ENCODE assay signal across 21 cellular contexts in genomic region chr7:84722086-84722485, GRCh38.
A peak's percentile ranks its signal among the peaks of the same experiment; 100 is the strongest.
DNase-seq lines count a peak whose midpoint lies in the region; ATAC-seq and TF ChIP-seq lines count a peak whose summit lies in the region.
"Had no signal": no experiment of that assay in that cellular context is flagged by ENCODE, and none has a peak within 500 bp of the region (broad histone marks: within the 10 kb centered on the region; RNA-seq: fewer than 3 reads in every experiment).

No MANE protein-coding gene starts in this region.

- in situ Hi-C loops in astrocyte of the spinal cord (cut with HindIII; ENCODE audit: low sequenced_read_pairs): no loop called here

- DNase-seq in AG09309 (ENCODE audit: low read depth) (peak; percentile 24), GM04503 (ENCODE audit: low read depth) (peak; percentile 84), astrocyte of the spinal cord (ENCODE audit: low read depth, low spot score) (peak; percentile 21), neuronal stem cell (ENCODE audit: low spot score) (no peak), left cardiac atrium (no peak), NCI-H187 (lab: John Stamatoyannopoulos, UW) (no peak), Calu3 (no peak)
- DNase-seq in activated CD4-positive, CD25-positive, alpha-beta regulatory T cell treated with anti-CD3 and anti-CD28 coated beads, Interleukin-2, amount 50 U/mL, for 72 hours: no peak
- DNase-seq: ACHN; CD4-positive, alpha-beta T cell; H9; Karpas-422; MG63; NCI-H1048; NCI-H1436 treated with DMSO at 0.1 percent for 48 hours; NCI-H2081 treated with DMSO at 0.1 percent for 48 hours; NCI-H748 treated with DMSO at 0.1 percent for 48 hours; NK-92 treated with Interleukin-12 subunit alpha and Interleukin-12 subunit beta, amount 100 ng/mL, for 24 hours; Peyer's patch had no signal

- no peak for TF ChIP-seq CTCF in AG09309 (IDR thresholded peaks at IDR 0.05; ENCODE audit: control insufficient read depth, insufficient read depth, low read depth, low read length, missing control alignments)
- TF ChIP-seq CTCF in astrocyte of the spinal cord (IDR thresholded peaks at IDR 0.05; ENCODE audit: low read depth, low read length): no peak
- no peak for TF ChIP-seq CTCF in Calu3 (IDR thresholded peaks at IDR 0.05; ENCODE audit: unreplicated experiment)

- no peak overlapping the region for H3K4me2 ChIP-seq in neuronal stem cell (ENCODE audit: insufficient read depth, low read length, poor library complexity, severe bottlenecking)

- intact Hi-C loops in left cardiac atrium (cut with DNase I) (no loop called here), Calu3 (cut with micrococcal nuclease; ENCODE audit: unreplicated experiment) (no loop called here)

- no peaks in the 10 kb centered on the region for H3K4me1 Mint-ChIP-seq in Calu3 (ENCODE audit: low read depth, unreplicated experiment)
- H3K4me1 Mint-ChIP-seq: H9, IgD-negative memory B cell had no signal

- H2AFZ ChIP-seq in neuronal stem cell (ENCODE audit: low read length): no peak overlapping the region

- H3K27ac ChIP-seq in neuronal stem cell (replicated peaks; ENCODE audit: low read length): no peak overlapping the region
- H3K27ac ChIP-seq: HL-60, Peyer's patch had no signal

- H2BK5ac ChIP-seq in neuronal stem cell (ENCODE audit: low read length): peak overlapping the region; percentile 75

- H3K79me1 ChIP-seq in neuronal stem cell (ENCODE audit: low read depth, low read length): no peaks in the 10 kb centered on the region

- no peak overlapping the region for H3K18ac ChIP-seq in neuronal stem cell (ENCODE audit: low read length)

- no peak overlapping the region for H2BK12ac ChIP-seq in neuronal stem cell (ENCODE audit: low read length)

- peaks cover 0 to 10% of the 10 kb centered on the region in 2 donors for H3K9me3 ChIP-seq in neuronal stem cell (replicated peaks in 1 of 2; ENCODE audit: control insufficient read depth in 2 of 2, insufficient read depth in 1 of 2, low read depth in 1 of 2, low read length in 2 of 2)
- H3K9me3 ChIP-seq: MG63, Peyer's patch had no signal

- CTCF ChIA-PET in Calu3 (lab: Charles Lee): no interaction called here

- no peak overlapping the region for H2BK15ac ChIP-seq in neuronal stem cell (ENCODE audit: low read length)

- no peak overlapping the region for H3K23ac ChIP-seq in neuronal stem cell (ENCODE audit: low read depth, low read length, poor library complexity)

- no peak for ATAC-seq in left cardiac atrium

- no TSS peak for BruUV-seq in Calu3 (replicated peaks; lab: Mats Ljungman, UMichigan)

- no peaks in the 10 kb centered on the region for H3K27me3 Mint-ChIP-seq in Calu3 (ENCODE audit: unreplicated experiment)
- H3K27me3 Mint-ChIP-seq: CD4-positive, alpha-beta T cell; IgD-negative memory B cell had no signal

- no peaks in the 10 kb centered on the region for H3K4me1 ChIP-seq in neuronal stem cell (ENCODE audit: control insufficient read depth in 2 of 2, insufficient read depth in 1 of 2, low read depth in 1 of 2, low read length in 2 of 2)
- H3K4me1 ChIP-seq: Peyer's patch had no signal

- H3K4me3 ChIP-seq in AG09309 (ENCODE audit: control insufficient read depth, low read depth, low read length): no peak overlapping the region
- no peak overlapping the region for H3K4me3 ChIP-seq in astrocyte of the spinal cord (ENCODE audit: low read depth, low read length)
- no peak overlapping the region for H3K4me3 ChIP-seq in neuronal stem cell (ENCODE audit: low read length in 2 of 2)
- H3K4me3 ChIP-seq: MG63, Peyer's patch had no signal

- no peak overlapping the region for H4K91ac ChIP-seq in neuronal stem cell (ENCODE audit: low read depth, low read length, poor library complexity)

- H3K4me3 Mint-ChIP-seq in Calu3 (ENCODE audit: low read depth, unreplicated experiment): no peak overlapping the region
- H3K4me3 Mint-ChIP-seq: CD4-positive, alpha-beta T cell; H9; IgD-negative memory B cell had no signal

- H3K36me3 ChIP-seq in neuronal stem cell (replicated peaks in 1 of 2; ENCODE audit: control insufficient read depth in 2 of 2, insufficient read depth in 2 of 2, low read length in 2 of 2): no peaks in the 10 kb centered on the region
- H3K36me3 ChIP-seq: MG63, Peyer's patch had no signal

- no peaks in the 10 kb centered on the region for H3K36me3 Mint-ChIP-seq in Calu3 (ENCODE audit: insufficient read depth, unreplicated experiment)
- H3K36me3 Mint-ChIP-seq: IgD-negative memory B cell had no signal

- no CpG with 5 or more reads among the region's 3 CpGs for WGBS in neuronal stem cell (ENCODE audit: extremely low coverage in 2 of 2, insufficient read length in 2 of 2, insufficient replicate concordance in 1 of 2), 2 donors

- no peak overlapping the region for H3K9ac ChIP-seq in neuronal stem cell (ENCODE audit: low read depth, low read length, poor library complexity)

- H3K27me3 ChIP-seq in neuronal stem cell (ENCODE audit: control insufficient read depth in 3 of 3, insufficient read depth in 3 of 3, low read depth in 1 of 3, low read length in 3 of 3): no peaks in the 10 kb centered on the region
- H3K27me3 ChIP-seq: MG63, Peyer's patch had no signal

- no peak overlapping the region for H4K8ac ChIP-seq in neuronal stem cell (ENCODE audit: low read depth, low read length)

- H3K14ac ChIP-seq in neuronal stem cell (ENCODE audit: low read length): no peak overlapping the region

- no peak overlapping the region for H3K4ac ChIP-seq in neuronal stem cell (ENCODE audit: low read length)

- peaks cover 3% of the 10 kb centered on the region for H3K9me3 Mint-ChIP-seq in Calu3 (ENCODE audit: low read depth, unreplicated experiment)
- H3K9me3 Mint-ChIP-seq: H9 had no signal

- H2AK5ac ChIP-seq in neuronal stem cell (ENCODE audit: low read depth, low read length): no peak overlapping the region

- no peak overlapping the region for H2BK120ac ChIP-seq in neuronal stem cell (ENCODE audit: low read depth, low read length)

- H3K27ac Mint-ChIP-seq in Calu3 (ENCODE audit: unreplicated experiment): no peak overlapping the region
- H3K27ac Mint-ChIP-seq: CD4-positive, alpha-beta T cell; IgD-negative memory B cell had no signal

Comparison
In these comparisons a context has a peak if more than half of its experiments do, and no peak if none do; other contexts are left out.
1. DNase-seq: peak in AG09309 (single experiment), GM04503 (single experiment) and astrocyte of the spinal cord (single experiment); none in neuronal stem cell (single experiment), activated CD4-positive, CD25-positive, alpha-beta regulatory T cell treated with anti-CD3 and anti-CD28 coated beads, Interleukin-2, amount 50 U/mL, for 72 hours (single experiment), left cardiac atrium (single experiment), NCI-H187 (0 of 2) and Calu3 (single experiment).